In the genomic region with DNA sequence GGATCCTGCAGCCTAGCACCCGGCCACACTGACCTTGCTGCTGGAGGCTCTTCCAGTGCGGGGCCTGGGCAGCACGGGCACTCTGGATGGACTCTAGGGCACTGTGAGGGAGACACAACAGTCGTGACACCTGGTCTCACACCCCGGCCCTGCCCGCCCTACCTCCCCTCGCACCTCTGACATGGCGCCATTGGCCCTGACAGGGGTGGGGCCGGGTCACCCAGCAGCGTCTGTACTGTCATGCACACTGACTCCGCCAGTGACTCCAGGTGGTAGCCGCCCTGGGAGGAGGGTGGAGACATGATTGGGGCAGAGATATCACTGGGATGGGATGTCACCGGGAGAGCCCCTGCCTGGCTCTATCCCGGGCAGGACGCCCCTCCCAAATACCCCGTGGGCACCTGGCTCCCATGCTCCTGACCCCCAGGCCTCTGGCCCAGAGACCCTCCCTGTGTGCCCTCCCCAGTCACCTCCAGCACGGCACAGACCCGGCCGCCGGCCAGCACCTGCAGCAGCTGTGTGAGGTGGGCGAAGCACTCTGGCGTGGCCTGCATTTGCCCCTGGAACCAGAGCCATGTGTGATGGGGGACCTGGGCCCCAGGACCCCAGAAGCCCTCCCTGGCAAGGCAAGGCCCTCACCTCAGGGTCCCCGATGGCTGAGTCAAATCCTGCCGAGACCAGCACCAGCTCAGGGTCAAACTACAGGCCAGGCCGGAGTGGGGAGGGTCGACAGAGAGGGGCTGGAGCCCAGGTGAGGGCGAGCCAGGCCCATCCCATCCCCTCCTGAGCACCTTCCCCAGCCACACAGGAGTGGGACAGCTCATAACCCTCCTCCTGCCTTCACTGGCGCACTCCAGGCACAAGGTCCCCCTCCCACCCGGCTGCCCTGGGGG, we compare ENCODE assay signal across 14 cellular contexts. TPM values are rescaled to one million over a fixed set of nuclear protein-coding genes. Genes with fewer than 3 reads are reported as not detected.
DNase-seq lines count a peak whose midpoint lies in the region; ATAC-seq and TF ChIP-seq lines count a peak whose summit lies in the region.
"Had no signal": no experiment of that assay in that cellular context is flagged by ENCODE, and none has a peak within 500 bp of the region (broad histone marks: within the 10 kb centered on the region; RNA-seq: fewer than 3 reads in every experiment).

No MANE protein-coding gene starts in this region.

- no peaks in the 10 kb centered on the region for H3K9me3 ChIP-seq in A673 (ENCODE audit: low read depth, low read length, poor library complexity, severe bottlenecking)
- no peaks in the 10 kb centered on the region for H3K9me3 ChIP-seq in ectodermal cell (ENCODE audit: control insufficient read depth, low read length)
- H3K9me3 ChIP-seq in suprapubic skin = no peaks in the 10 kb centered on the region
- H3K9me3 ChIP-seq: body of pancreas had no signal

- POLR2A ChIA-PET in A673 (lab: Charles Lee; ENCODE audit: low non-redundant PET) = no interaction called here
- POLR2A ChIA-PET in activated CD4-positive, alpha-beta T cell treated with anti-CD3 and anti-CD28 coated beads, Interleukin-2, amount 10 ng/mL, durations not matched to agents 7 days and 5 days (lab: Charles Lee) = no interaction called here

- peaks cover 19% of the 10 kb centered on the region for H3K36me3 ChIP-seq in A673 (ENCODE audit: insufficient read depth, low read length, poor library complexity, severe bottlenecking)
- H3K36me3 ChIP-seq in ectodermal cell (ENCODE audit: control insufficient read depth, insufficient read depth, low read length) = no peaks in the 10 kb centered on the region
- peaks cover 11% of the 10 kb centered on the region for H3K36me3 ChIP-seq in suprapubic skin

- intact Hi-C loops in A673 (cut with micrococcal nuclease; ENCODE audit: unreplicated experiment) (no loop called here), CD14-positive monocyte (cut with micrococcal nuclease) (no loop called here)

- H3K27ac ChIP-seq in A673 (ENCODE audit: low read depth, low read length, poor library complexity, severe bottlenecking) = peak overlapping the region; percentile 5
- peak overlapping the region; percentile 13 for H3K27ac ChIP-seq in ectodermal cell (ENCODE audit: insufficient read depth, low read depth, low read length, poor library complexity, severe bottlenecking)
- H3K27ac ChIP-seq in suprapubic skin = no peak overlapping the region
- H3K27ac ChIP-seq: body of pancreas, hepatocyte had no signal

- H3K27me3 Mint-ChIP-seq in CD14-positive monocyte (ENCODE audit: low read depth in 3 of 3) = no peaks in the 10 kb centered on the region
- H3K27me3 Mint-ChIP-seq in activated CD4-positive, alpha-beta T cell treated with anti-CD3 and anti-CD28 coated beads, Interleukin-2, amount 10 ng/mL, durations not matched to agents 7 days and 5 days = no peaks in the 10 kb centered on the region
- H3K27me3 Mint-ChIP-seq: stimulated activated naive CD8-positive, alpha-beta T cell treated with anti-CD3 and anti-CD28 coated beads, Interleukin-15, Interleukin-2, amounts not matched to agents 100 ng/mL and 50 ng/mL, for 24 hours had no signal

- DNase-seq in A673 (ENCODE audit: low spot score) (no peak), CD14-positive monocyte (ENCODE audit: low spot score) (no peak), NCI-H69 (lab: John Stamatoyannopoulos, UW) (peak; percentile 32), suprapubic skin (ENCODE audit: low spot score in 2 of 2) (no peak), MV-4-11 (lab: John Stamatoyannopoulos, UW) (no peak)
- no peak for DNase-seq in activated CD4-positive, alpha-beta T cell treated with anti-CD3 and anti-CD28 coated beads, Interleukin-2, amount 10 ng/mL, durations not matched to agents 7 days and 5 days

- H3K4me3 Mint-ChIP-seq in CD14-positive monocyte = no peak overlapping the region
- H3K4me3 Mint-ChIP-seq in activated CD4-positive, alpha-beta T cell treated with anti-CD3 and anti-CD28 coated beads, Interleukin-2, amount 10 ng/mL, durations not matched to agents 7 days and 5 days = no peak overlapping the region
- H3K4me3 Mint-ChIP-seq: stimulated activated naive CD8-positive, alpha-beta T cell treated with anti-CD3 and anti-CD28 coated beads, Interleukin-15, Interleukin-2, amounts not matched to agents 100 ng/mL and 50 ng/mL, for 24 hours had no signal

- H3K4me1 ChIP-seq in A673 (ENCODE audit: insufficient read depth, low read length, poor library complexity, severe bottlenecking) (peaks cover 7% of the 10 kb centered on the region), ectodermal cell (ENCODE audit: control insufficient read depth, insufficient read depth, low read length) (peaks cover 25% of the 10 kb centered on the region), suprapubic skin (peaks cover 73% of the 10 kb centered on the region)

- BruUV-seq in A673 (replicated peaks; lab: Mats Ljungman, UMichigan) = no TSS peak

- CTCF ChIA-PET in A673 (lab: Charles Lee) = interaction anchor here (0.6 kb wide), 1 partner anchor 291 kb away, joined by 6 read pairs; no protein-coding TSS in a partner anchor
- CTCF ChIA-PET in activated CD4-positive, alpha-beta T cell treated with anti-CD3 and anti-CD28 coated beads, Interleukin-2, amount 10 ng/mL, durations not matched to agents 7 days and 5 days (lab: Charles Lee) = interaction anchor here (0.5 to 1.0 kb wide), 2 partner anchors 277 to 342 kb away, joined by 3 read pairs; a partner anchor contains a TSS

- peak overlapping the region in 4 of 7 donors; percentile 74 to 91 (median 82) for H3K27ac Mint-ChIP-seq in CD14-positive monocyte
- no peak overlapping the region for H3K27ac Mint-ChIP-seq in activated CD4-positive, alpha-beta T cell treated with anti-CD3 and anti-CD28 coated beads, Interleukin-2, amount 10 ng/mL, durations not matched to agents 7 days and 5 days
- H3K27ac Mint-ChIP-seq: stimulated activated naive CD8-positive, alpha-beta T cell treated with anti-CD3 and anti-CD28 coated beads, Interleukin-15, Interleukin-2, amounts not matched to agents 100 ng/mL and 50 ng/mL, for 24 hours had no signal

- no peak overlapping the region for H3K4me3 ChIP-seq in A673 (ENCODE audit: low read depth, low read length, poor library complexity, severe bottlenecking)
- no peak overlapping the region for H3K4me3 ChIP-seq in ectodermal cell (ENCODE audit: insufficient read depth, low read depth, low read length)
- no peak overlapping the region for H3K4me3 ChIP-seq in suprapubic skin
- H3K4me3 ChIP-seq: body of pancreas, hepatocyte, smooth muscle cell had no signal

- TF ChIP-seq POLR2A in suprapubic skin (IDR thresholded peaks at IDR 0.05) = no peak

- TF ChIP-seq EP300 in suprapubic skin (IDR thresholded peaks at IDR 0.05) = no peak

- H3K9me3 Mint-ChIP-seq in CD14-positive monocyte = no peaks in the 10 kb centered on the region
- H3K9me3 Mint-ChIP-seq in activated CD4-positive, alpha-beta T cell treated with anti-CD3 and anti-CD28 coated beads, Interleukin-2, amount 10 ng/mL, durations not matched to agents 7 days and 5 days = no peaks in the 10 kb centered on the region
- H3K9me3 Mint-ChIP-seq: CD8-positive, alpha-beta T cell; stimulated activated naive CD8-positive, alpha-beta T cell treated with anti-CD3 and anti-CD28 coated beads, Interleukin-15, Interleukin-2, amounts not matched to agents 100 ng/mL and 50 ng/mL, for 24 hours had no signal

- WGBS in ectodermal cell, 2 experiments = 93 to 94% methylated on average over 29 of the region's 29 CpGs
- WGBS in suprapubic skin = 62% methylated on average over 5 of the region's 29 CpGs

- H3K4me1 Mint-ChIP-seq in CD14-positive monocyte = peaks cover 33% of the 10 kb centered on the region
- peaks cover 28% of the 10 kb centered on the region for H3K4me1 Mint-ChIP-seq in activated CD4-positive, alpha-beta T cell treated with anti-CD3 and anti-CD28 coated beads, Interleukin-2, amount 10 ng/mL, durations not matched to agents 7 days and 5 days

- ATAC-seq in HG02970 (IDR thresholded peaks at IDR 0.05; ENCODE audit: low FRiP score, unreplicated experiment) = no peak
- ATAC-seq: body of pancreas; CD8-positive, alpha-beta T cell; Right ventricle myocardium inferior had no signal

- H3K27me3 ChIP-seq in A673 (replicated peaks; ENCODE audit: insufficient read depth, low read depth, low read length, poor library complexity) (no peaks in the 10 kb centered on the region), ectodermal cell (ENCODE audit: control insufficient read depth, insufficient read depth, low read length, poor library complexity, severe bottlenecking) (no peaks in the 10 kb centered on the region), suprapubic skin (no peaks in the 10 kb centered on the region)
- H3K27me3 ChIP-seq: body of pancreas, hepatocyte had no signal

- peaks cover 8 to 20% of the 10 kb centered on the region in 2 donors for H3K36me3 Mint-ChIP-seq in CD14-positive monocyte
- H3K36me3 Mint-ChIP-seq in activated CD4-positive, alpha-beta T cell treated with anti-CD3 and anti-CD28 coated beads, Interleukin-2, amount 10 ng/mL, durations not matched to agents 7 days and 5 days (ENCODE audit: low read depth) = peaks cover 9% of the 10 kb centered on the region

- no peak for TF ChIP-seq CTCF in A673 (conservative IDR thresholded peaks at IDR 0.05; ENCODE audit: low read depth, low read length)
- TF ChIP-seq CTCF in CD14-positive monocyte (IDR thresholded peaks at IDR 0.05) = no peak
- TF ChIP-seq CTCF in suprapubic skin (IDR thresholded peaks at IDR 0.05) = no peak

RNA-seq across cellular contexts. Expression of a gene that starts 2.6 kb away (rescaled TPM):
- total RNA-seq in A673 (2021) = 38.6 and 42.8 TPM in 2 replicates
- 10 to 100 TPM in 1 of 2 donors, 1 to 10 TPM in 1; 9.2 to 13.7 TPM for polyA plus RNA-seq in CD14-positive monocyte
- polyA plus RNA-seq in ectodermal cell (2013, experiment 1 of 4) = 28.3 TPM
- polyA plus RNA-seq in ectodermal cell (2013, experiment 2 of 4) = 30.2 TPM
- 24.7 TPM for polyA plus RNA-seq in ectodermal cell (2013, experiment 3 of 4)
- 27.3 TPM for polyA plus RNA-seq in ectodermal cell (2013, experiment 4 of 4)
- total RNA-seq in suprapubic skin = 10 to 100 TPM; 43.1 to 93.7 (median 56.2) TPM
- 10 to 100 TPM; 68.3 to 93.6 TPM for total RNA-seq in activated CD4-positive, alpha-beta T cell treated with anti-CD3 and anti-CD28 coated beads, Interleukin-2, amount 10 ng/mL, durations not matched to agents 7 days and 5 days

RNA-seq across cellular contexts. Expression of a gene that starts 3.6 kb away (rescaled TPM):
- total RNA-seq in A673 (2021) = 31.0 and 33.1 TPM in 2 replicates
- polyA plus RNA-seq in CD14-positive monocyte = 1 to 10 TPM; 3.7 to 4.3 TPM
- polyA plus RNA-seq in ectodermal cell (2013, experiment 1 of 4) = 39.1 TPM
- polyA plus RNA-seq in ectodermal cell (2013, experiment 2 of 4) = 44.9 TPM
- polyA plus RNA-seq in ectodermal cell (2013, experiment 3 of 4) = 35.3 TPM
- 37.4 TPM for polyA plus RNA-seq in ectodermal cell (2013, experiment 4 of 4)
- 100 to 1,000 TPM in 1 of 4 donors, 10 to 100 TPM in 3; 43.0 to 113 (median 69.7) TPM for total RNA-seq in suprapubic skin
- 10 to 100 TPM; 62.9 to 71.4 TPM for total RNA-seq in activated CD4-positive, alpha-beta T cell treated with anti-CD3 and anti-CD28 coated beads, Interleukin-2, amount 10 ng/mL, durations not matched to agents 7 days and 5 days

RNA-seq across cellular contexts. Expression of a gene that starts 13.0 kb away (rescaled TPM):
- total RNA-seq in A673 (2021) (20.8 and 27.5 TPM in 2 replicates), suprapubic skin (1 to 10 TPM; 1.3 to 5.7 (median 3.3) TPM)
- polyA plus RNA-seq in CD14-positive monocyte = under 1 TPM; 0.06 to 0.13 TPM
- polyA plus RNA-seq in ectodermal cell (2013, experiment 1 of 4) = 27.0 TPM
- polyA plus RNA-seq in ectodermal cell (2013, experiment 2 of 4) = 28.0 TPM
- polyA plus RNA-seq in ectodermal cell (2013, experiment 3 of 4) = 22.2 TPM
- 21.6 TPM for polyA plus RNA-seq in ectodermal cell (2013, experiment 4 of 4)
- total RNA-seq in activated CD4-positive, alpha-beta T cell treated with anti-CD3 and anti-CD28 coated beads, Interleukin-2, amount 10 ng/mL, durations not matched to agents 7 days and 5 days = 1 to 10 TPM; 2.9 TPM

RNA-seq across cellular contexts. Expression of a gene that starts 21.7 kb away (rescaled TPM):
- total RNA-seq in A673 (2021) (5.4 and 10.4 TPM in 2 replicates), suprapubic skin (1 to 10 TPM; 3.8 to 5.8 (median 4.5) TPM)
- not detected for polyA plus RNA-seq in CD14-positive monocyte
- 2.2 TPM for polyA plus RNA-seq in ectodermal cell (2013, experiment 1 of 4)
- polyA plus RNA-seq in ectodermal cell (2013, experiment 2 of 4) = 2.1 TPM
- polyA plus RNA-seq in ectodermal cell (2013, experiment 3 of 4) = 2.6 TPM
- 3.1 TPM for polyA plus RNA-seq in ectodermal cell (2013, experiment 4 of 4)
- total RNA-seq in activated CD4-positive, alpha-beta T cell treated with anti-CD3 and anti-CD28 coated beads, Interleukin-2, amount 10 ng/mL, durations not matched to agents 7 days and 5 days = 10 to 100 TPM; 10.7 to 12.6 TPM

RNA-seq across cellular contexts. Expression of a gene that starts 47.6 kb away (rescaled TPM):
- 39.2 and 41.3 TPM in 2 replicates for total RNA-seq in A673 (2021)
- polyA plus RNA-seq in CD14-positive monocyte = 1 to 10 TPM; 2.7 to 8.7 TPM
- polyA plus RNA-seq in ectodermal cell (2013, experiment 1 of 4) = 21.4 TPM
- polyA plus RNA-seq in ectodermal cell (2013, experiment 2 of 4) = 17.0 TPM
- 15.9 TPM for polyA plus RNA-seq in ectodermal cell (2013, experiment 3 of 4)
- 17.0 TPM for polyA plus RNA-seq in ectodermal cell (2013, experiment 4 of 4)
- total RNA-seq in suprapubic skin = 10 to 100 TPM; 27.4 to 66.1 (median 36.1) TPM
- 10 to 100 TPM; 17.4 to 25.5 TPM for total RNA-seq in activated CD4-positive, alpha-beta T cell treated with anti-CD3 and anti-CD28 coated beads, Interleukin-2, amount 10 ng/mL, durations not matched to agents 7 days and 5 days
